22 cellular contexts compared by ENCODE assay signal in the genomic region with DNA sequence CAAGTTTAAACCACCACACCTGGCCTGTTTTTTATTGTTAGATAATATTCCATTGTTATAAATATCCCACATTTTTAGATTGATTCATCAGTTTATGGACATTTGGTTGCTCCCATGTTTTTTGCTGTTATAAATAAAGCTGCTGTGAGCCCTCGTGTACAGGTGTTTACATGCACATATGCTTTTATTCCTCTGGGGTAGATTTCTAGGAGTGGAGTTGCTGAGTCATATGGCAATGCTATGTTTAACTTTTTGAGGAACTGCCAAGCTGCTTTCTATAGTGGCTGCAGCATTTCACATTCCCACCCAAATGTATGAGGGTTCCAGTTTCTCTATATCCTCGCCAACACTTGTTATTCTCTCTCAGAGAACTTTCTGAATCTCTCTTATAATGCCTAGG.
A peak's percentile ranks its signal among the peaks of the same experiment; 100 is the strongest.
DNase-seq lines count a peak whose midpoint lies in the region; ATAC-seq, FAIRE-seq and TF ChIP-seq lines count a peak whose summit lies in the region.
"Had no signal": no experiment of that assay in that cellular context is flagged by ENCODE, and none has a peak within 500 bp of the region (broad histone marks: within the 10 kb centered on the region; RNA-seq: fewer than 3 reads in every experiment).

No MANE protein-coding gene starts in this region.

- FAIRE-seq in A549 (lab: Jason Lieb, UNC) = no peak
- peak; percentile 26 for FAIRE-seq in GM19239 (lab: Jason Lieb, UNC)
- peak; percentile 51 for FAIRE-seq in K562 (lab: Jason Lieb, UNC)
- FAIRE-seq: endometrium had no signal

- no peak for ATAC-seq in A549
- peak; percentile 81 for ATAC-seq in K562
- ATAC-seq: activated CD8-positive, alpha-beta T cell treated with anti-CD3 and anti-CD28 coated beads for 36 hours; activated T-helper 17 cell treated with anti-CD3 and anti-CD28 coated beads, Interleukin-2, amount 50 U/mL, for 72 hours; body of pancreas; natural killer cell treated with Interleukin-12 subunit alpha and Interleukin-12 subunit beta and Interleukin-15 and Interleukin-18, amount 100 ng/mL, for 72 hours; stimulated activated memory B cell treated with anti-CD40 and anti-IgM and Interleukin-4, amounts not matched to agents 10 μg/mL and 1 μg/mL and 100 μg/mL, for 72 hours had no signal

- H3K9me2 ChIP-seq in SK-N-SH = no peaks in the 10 kb centered on the region

- intact Hi-C loops in K562 (cut with micrococcal nuclease) = no loop called here

- TF ChIP-seq CTCF in A549 (IDR thresholded peaks at IDR 0.05) (no peak), K562 (IDR thresholded peaks at IDR 0.05 in 2 of 3, conservative IDR thresholded peaks at IDR 0.05 in 1 of 3; ENCODE audit: insufficient read depth in 2 of 3, low read depth in 1 of 3, low read length in 3 of 3) (no peak), SK-N-SH (IDR thresholded peaks at IDR 0.05) (no peak)

- H3K9ac ChIP-seq in K562 (ENCODE audit: insufficient read depth in 1 of 2, low read depth in 2 of 2, low read length in 2 of 2) (no peak overlapping the region), SK-N-SH (no peak overlapping the region)
- H3K9ac ChIP-seq: BLaER1 had no signal

- H3K27ac ChIP-seq in A549 = peak overlapping the region in 1 of 2 experiments; percentile 71; a peak in 3 of 6 replicates
- H3K27ac ChIP-seq in K562 (ENCODE audit: extremely low read depth, low read depth, low read length) = peak overlapping the region; percentile 15; the same call in 2 of the 3 replicates
- no peak overlapping the region for H3K27ac ChIP-seq in SK-N-SH (ENCODE audit: low read depth in 2 of 2, low read length in 1 of 2)
- no peak overlapping the region for H3K27ac ChIP-seq in effector memory CD4-positive, alpha-beta T cell (ENCODE audit: insufficient read depth, low read length, poor library complexity, severe bottlenecking)
- H3K27ac ChIP-seq: BLaER1, body of pancreas had no signal

- H3K4me1 ChIP-seq in A549 (peaks cover 9% of the 10 kb centered on the region; the same call in 1 of the 3 replicates), K562 (replicated peaks in 1 of 2; ENCODE audit: control insufficient read depth in 2 of 2, insufficient read depth in 2 of 2, low read length in 2 of 2) (peaks cover 3 to 7% of the 10 kb centered on the region in 2 experiments; a peak in 4 of 5 replicates), SK-N-SH (ENCODE audit: control insufficient read depth in 1 of 2, insufficient read depth in 2 of 2, low read depth in 1 of 2, low read length in 1 of 2) (peaks cover 0 to 2% of the 10 kb centered on the region in 2 experiments; a peak in 1 of 4 replicates)
- no peaks in the 10 kb centered on the region for H3K4me1 ChIP-seq in effector memory CD4-positive, alpha-beta T cell (ENCODE audit: control insufficient read depth, insufficient read depth, low read length, poor library complexity, severe bottlenecking)
- H3K4me1 ChIP-seq: body of pancreas had no signal

- no peaks in the 10 kb centered on the region for H3K36me3 ChIP-seq in K562 (ENCODE audit: control insufficient read depth, insufficient read depth, low read length)
- H3K36me3 ChIP-seq in SK-N-SH (replicated peaks in 1 of 2; ENCODE audit: control insufficient read depth in 1 of 2, insufficient read depth in 2 of 2, low read length in 1 of 2) = no peaks in the 10 kb centered on the region
- no peaks in the 10 kb centered on the region for H3K36me3 ChIP-seq in effector memory CD4-positive, alpha-beta T cell (ENCODE audit: control insufficient read depth, insufficient read depth, low read length)

- H3K9me1 ChIP-seq in K562 (ENCODE audit: control insufficient read depth, insufficient read depth, low read length) = no peaks in the 10 kb centered on the region

- H3K79me2 ChIP-seq in K562 (ENCODE audit: control insufficient read depth, insufficient read depth, low read length) (peaks cover 70% of the 10 kb centered on the region), SK-N-SH (ENCODE audit: insufficient read depth) (peaks cover 4% of the 10 kb centered on the region; the same call in 1 of the 2 replicates)

- peak overlapping the region; percentile 30; the same call in 2 of the 3 replicates for H3K4me2 ChIP-seq in A549
- no peak overlapping the region; the same call in 1 of the 2 replicates for H3K4me2 ChIP-seq in K562 (ENCODE audit: insufficient read depth, low read length)
- H3K4me2 ChIP-seq in SK-N-SH = no peak overlapping the region
- H3K4me2 ChIP-seq: BLaER1 had no signal

- 53% methylated on average over 2 of the region's 2 CpGs for WGBS in A549 (ENCODE audit: missing lambda C conversion rate)
- 46% methylated on average over 2 of the region's 2 CpGs for WGBS in K562 (ENCODE audit: insufficient coverage, low coverage, missing lambda C conversion rate)
- whole genome bisulfite sequencing in SK-N-SH (ENCODE audit: low lambda C conversion rate) = 51% methylated on average over 2 of the region's 2 CpGs

- no peaks in the 10 kb centered on the region for H3F3A ChIP-seq in SK-N-SH (replicated peaks; ENCODE audit: insufficient read depth)

- POLR2A ChIA-PET in A549 (lab: Yijun Ruan, JAX) = no interaction called here
- POLR2A ChIA-PET in K562 (lab: Yijun Ruan, JAX) = no interaction called here
- POLR2A ChIA-PET in SK-N-SH (lab: Yijun Ruan, JAX) = no interaction called here

- H3K9me3 ChIP-seq in A549 (no peaks in the 10 kb centered on the region), K562 (replicated peaks; ENCODE audit: control insufficient read depth, insufficient read depth, low read depth, low read length) (no peaks in the 10 kb centered on the region), SK-N-SH (no peaks in the 10 kb centered on the region)
- no peaks in the 10 kb centered on the region for H3K9me3 ChIP-seq in effector memory CD4-positive, alpha-beta T cell (ENCODE audit: control insufficient read depth, low read length)
- H3K9me3 ChIP-seq: body of pancreas had no signal

- no peak for TF ChIP-seq EP300 in A549 (IDR thresholded peaks at IDR 0.05)
- no peak for TF ChIP-seq EP300 in K562 (IDR thresholded peaks at IDR 0.05; ENCODE audit: low read length)
- no peak for TF ChIP-seq EP300 in SK-N-SH (IDR thresholded peaks at IDR 0.05; ENCODE audit: borderline replicate concordance in 1 of 2, low read depth in 1 of 2, low read length in 1 of 2)

- no peak for TF ChIP-seq RAD21 in A549 (conservative IDR thresholded peaks at IDR 0.05 in 1 of 2, IDR thresholded peaks at IDR 0.05 in 1 of 2)
- no peak for TF ChIP-seq RAD21 in K562 (CRISPR knock-in tag; conservative IDR thresholded peaks at IDR 0.05 in 1 of 2, IDR thresholded peaks at IDR 0.05 in 1 of 2)
- no peak for TF ChIP-seq RAD21 in SK-N-SH (IDR thresholded peaks at IDR 0.05; ENCODE audit: low read length)

- H2AFZ ChIP-seq in K562 (ENCODE audit: low read depth, low read length) (no peak overlapping the region), SK-N-SH (ENCODE audit: low read depth) (no peak overlapping the region)

- H3K27me3 ChIP-seq in K562 (ENCODE audit: control insufficient read depth in 2 of 2, insufficient read depth in 2 of 2, low read length in 2 of 2) (no peaks in the 10 kb centered on the region), SK-N-SH (ENCODE audit: insufficient read depth) (no peaks in the 10 kb centered on the region; the same call in 1 of the 2 replicates)
- no peaks in the 10 kb centered on the region for H3K27me3 ChIP-seq in effector memory CD4-positive, alpha-beta T cell (replicated peaks; ENCODE audit: control insufficient read depth, insufficient read depth, low read length, poor library complexity, severe bottlenecking)
- H3K27me3 ChIP-seq: BLaER1, body of pancreas had no signal

- no peak for DNase-seq in A549 (ENCODE audit: low read depth in 1 of 2, low spot score in 1 of 2)
- DNase-seq in GM19239 (ENCODE audit: insufficient read length, low spot score) = no peak
- peak; percentile 3 for DNase-seq in NCI-H2171 (lab: John Stamatoyannopoulos, UW)
- peak in 2 of 4 experiments; percentile 7 to 37 for DNase-seq in K562 (ENCODE audit: extremely low read depth in 1 of 4, low spot score in 3 of 4)
- DNase-seq in NCI-H146 (lab: John Stamatoyannopoulos, UW) = no peak
- no peak for DNase-seq in activated CD4-positive, alpha-beta T cell treated with anti-CD3 and anti-CD28 coated beads, Interleukin-2, amount 50 U/mL, for 48 hours
- DNase-seq in SK-N-SH = no peak
- no peak for DNase-seq in effector memory CD4-positive, alpha-beta T cell
- DNase-seq: activated CD8-positive, alpha-beta T cell treated with anti-CD3 and anti-CD28 coated beads for 36 hours; activated naive CD4-positive, alpha-beta T cell treated with anti-CD3 and anti-CD28 coated beads, Interleukin-2, amount 10 ng/mL, durations not matched to agents 7 days and 5 days; body of pancreas; DMS153; NCI-H1436 treated with DMSO at 0.1 percent for 48 hours; NCI-H748 treated with DMSO at 0.1 percent for 48 hours; occipital lobe; substantia nigra; T-helper 2 cell had no signal

- no peak for TF ChIP-seq POLR2A in A549 (IDR thresholded peaks at IDR 0.05; ENCODE audit: low read length)
- TF ChIP-seq POLR2A in K562 (conservative IDR thresholded peaks at IDR 0.05) = no peak

- CTCF ChIA-PET in A549 (lab: Yijun Ruan, JAX) = no interaction called here
- CTCF ChIA-PET in K562 (lab: Yijun Ruan, JAX; ENCODE audit: low intra/inter-chr PET ratio) = no interaction called here
- CTCF ChIA-PET in SK-N-SH (lab: Yijun Ruan, JAX) = no interaction called here

- in situ Hi-C loops in K562 (cut with MboI) = no loop called here

- H4K20me1 ChIP-seq in K562 (replicated peaks; ENCODE audit: control insufficient read depth, insufficient read depth, low read length) (no peaks in the 10 kb centered on the region), SK-N-SH (ENCODE audit: insufficient read depth) (no peaks in the 10 kb centered on the region)

- BruUV-seq in K562 (replicated peaks; lab: Mats Ljungman, UMichigan) = no TSS peak

- H3K4me3 ChIP-seq in A549 (no peak overlapping the region), K562 (no peak overlapping the region), SK-N-SH (ENCODE audit: low read depth in 2 of 2, low read length in 1 of 2) (no peak overlapping the region)
- no peak overlapping the region for H3K4me3 ChIP-seq in effector memory CD4-positive, alpha-beta T cell (ENCODE audit: insufficient read depth, low read depth, low read length, poor library complexity, severe bottlenecking)
- H3K4me3 ChIP-seq: BLaER1, body of pancreas had no signal

TF ChIP-seq in A549, 52 proteins besides CTCF, POLR2A, EP300 and RAD21:
- TF ChIP-seq CHD2 (IDR thresholded peaks at IDR 0.05; ENCODE audit: low read length, partially characterized antibody) = no peak
TF ChIP-seq in A549: peak in this region for 0.

TF ChIP-seq in SK-N-SH, 30 proteins besides CTCF, POLR2A, EP300 and RAD21 (continues in another document):
- TF ChIP-seq NFIC (IDR thresholded peaks at IDR 0.05; ENCODE audit: borderline replicate concordance) (no peak), SIN3A (IDR thresholded peaks at IDR 0.05; ENCODE audit: borderline replicate concordance, low read depth, low read length) (no peak)
